ENCODE assay signal across 7 cellular contexts in genomic region chr20:53654521-53654920, GRCh38.
DNase-seq lines count a peak whose midpoint lies in the region; ATAC-seq, FAIRE-seq and TF ChIP-seq lines count a peak whose summit lies in the region.
"Not testable (repeated sequence)": the region's sequence is repeated elsewhere in the genome, so short reads cannot be mapped to it uniquely, and the experiment has no call there.

No MANE protein-coding gene starts in this region.

- not testable (repeated sequence) for H3K9me3 ChIP-seq in DOHH2 (ENCODE audit: control insufficient read depth, insufficient read depth, low read length); OCI-LY1 (ENCODE audit: low read length); K562 (replicated peaks; ENCODE audit: control insufficient read depth, insufficient read depth, low read depth, low read length); hepatocyte (ENCODE audit: low read depth); neutrophil; stomach

- 42% methylated on average over 8 of the region's 8 CpGs for WGBS in K562 (ENCODE audit: insufficient coverage, low coverage, missing lambda C conversion rate)
- 98% methylated on average over 8 of the region's 8 CpGs for WGBS in hepatocyte (ENCODE audit: low lambda C conversion rate, missing lambda C conversion rate)
- WGBS in stomach, 5 donors = 80 to 88% (median 83%) methylated on average over 8 of the region's 8 CpGs

- H3K4me3 ChIP-seq in DOHH2 (ENCODE audit: low read length) (peak overlapping the region; percentile 63), neutrophil (ENCODE audit: low read depth in 1 of 2, low read length in 1 of 2) (peak overlapping the region; percentile 41 to 45), stomach (peak overlapping the region in 1 of 4 donors; percentile 23)
- not testable (repeated sequence) for H3K4me3 ChIP-seq in OCI-LY1 (ENCODE audit: low read depth, low read length, poor library complexity, severe bottlenecking); K562; hepatocyte

- CTCF ChIA-PET in K562 (lab: Yijun Ruan, JAX; ENCODE audit: low intra/inter-chr PET ratio) = not testable (repeated sequence)

- not testable (repeated sequence) for FAIRE-seq in K562 (lab: Jason Lieb, UNC)

- H3K27ac ChIP-seq in DOHH2 (ENCODE audit: low read depth, low read length) (peak overlapping the region; percentile 90), OCI-LY1 (ENCODE audit: low read depth, low read length, poor library complexity, severe bottlenecking) (peak overlapping the region; percentile 94), VCaP (peak overlapping the region; percentile 39; the same call in 1 of the 2 replicates), hepatocyte (peak overlapping the region; percentile 70), neutrophil (peak overlapping the region; percentile 78), stomach (peak overlapping the region; percentile 54 to 86 (median 78))
- H3K27ac ChIP-seq in K562 (ENCODE audit: extremely low read depth, low read depth, low read length) = not testable (repeated sequence)

- H3K79me2 ChIP-seq in DOHH2 (ENCODE audit: control insufficient read depth, low read length); OCI-LY1 (ENCODE audit: insufficient read depth, low read length); K562 (ENCODE audit: control insufficient read depth, insufficient read depth, low read length); hepatocyte: not testable (repeated sequence)

- peak; percentile 6; the same call in 2 of the 3 replicates for ATAC-seq in K562

- not testable (repeated sequence) for TF ChIP-seq POLR2A in K562 (conservative IDR thresholded peaks at IDR 0.05); stomach (IDR thresholded peaks at IDR 0.05)

- not testable (repeated sequence) for DNase-seq in K562 (ENCODE audit: extremely low read depth in 1 of 4, low spot score in 3 of 4); hepatocyte (ENCODE audit: low spot score); stomach

- TF ChIP-seq EP300 in K562 (IDR thresholded peaks at IDR 0.05; ENCODE audit: low read length); stomach (IDR thresholded peaks at IDR 0.05): not testable (repeated sequence)

- H3K9me2 ChIP-seq in DOHH2 (replicated peaks; ENCODE audit: control insufficient read depth, low read length); OCI-LY1 (ENCODE audit: low read depth, low read length); hepatocyte (replicated peaks; ENCODE audit: insufficient read depth): not testable (repeated sequence)

- intact Hi-C loops in K562 (cut with micrococcal nuclease); stomach (cut with DNase I; ENCODE audit: low total_unique reads): not testable (repeated sequence)

- POLR2A ChIA-PET in K562 (lab: Yijun Ruan, JAX) = not testable (repeated sequence)

- peaks cover 53% of the 10 kb centered on the region for H3F3A ChIP-seq in DOHH2 (ENCODE audit: control insufficient read depth, insufficient read depth)
- not testable (repeated sequence) for H3F3A ChIP-seq in OCI-LY1 (ENCODE audit: insufficient read depth, low read length)

- not testable (repeated sequence) for H4K20me1 ChIP-seq in DOHH2 (ENCODE audit: control insufficient read depth, insufficient read depth, low read depth, low read length); OCI-LY1 (ENCODE audit: insufficient read depth, low read length); K562 (replicated peaks; ENCODE audit: control insufficient read depth, insufficient read depth, low read length); hepatocyte (ENCODE audit: insufficient read depth, poor library complexity, severe bottlenecking)

- H3K9me1 ChIP-seq in K562 (ENCODE audit: control insufficient read depth, insufficient read depth, low read length) = not testable (repeated sequence)

- H3K4me2 ChIP-seq in DOHH2 (ENCODE audit: low read length) (peak overlapping the region; percentile 96), OCI-LY1 (ENCODE audit: low read length) (peak overlapping the region; percentile 59; the same call in 1 of the 2 replicates), hepatocyte (peak overlapping the region; percentile 31)
- not testable (repeated sequence) for H3K4me2 ChIP-seq in K562 (ENCODE audit: insufficient read depth, low read length)

- not testable (repeated sequence) for H3K9ac ChIP-seq in OCI-LY1 (ENCODE audit: low read length)
- H3K9ac ChIP-seq in K562 (ENCODE audit: insufficient read depth in 1 of 2, low read depth in 2 of 2, low read length in 2 of 2) = peak overlapping the region in 1 of 2 experiments; percentile 51; a peak in 2 of 4 replicates

- BruUV-seq in K562 (replicated peaks; lab: Mats Ljungman, UMichigan) = TSS peak; percentile 55

- H3K4me1 ChIP-seq in DOHH2 (ENCODE audit: control insufficient read depth, low read length) (peaks cover 75% of the 10 kb centered on the region), OCI-LY1 (ENCODE audit: insufficient read depth, low read length, severe bottlenecking) (peaks cover 80% of the 10 kb centered on the region), K562 (replicated peaks in 1 of 2; ENCODE audit: control insufficient read depth in 2 of 2, insufficient read depth in 2 of 2, low read length in 2 of 2) (peaks cover 6 to 36% of the 10 kb centered on the region in 2 experiments; a peak in 4 of 5 replicates), hepatocyte (ENCODE audit: insufficient read depth) (peaks cover 34% of the 10 kb centered on the region), neutrophil (ENCODE audit: control insufficient read depth in 1 of 2, insufficient read depth in 1 of 2, low read depth in 1 of 2, low read length in 1 of 2) (peaks cover 52 to 64% of the 10 kb centered on the region in 2 experiments), stomach (peaks cover 29 to 54% (median 41%) of the 10 kb centered on the region in 4 donors)

- not testable (repeated sequence) for H3K36me3 ChIP-seq in DOHH2 (ENCODE audit: control insufficient read depth, low read length); OCI-LY1 (ENCODE audit: insufficient read depth, low read length); K562 (ENCODE audit: control insufficient read depth, insufficient read depth, low read length); hepatocyte (replicated peaks; ENCODE audit: insufficient read depth, low read depth); neutrophil; stomach

- TF ChIP-seq CTCF in DOHH2 (IDR thresholded peaks at IDR 0.05; ENCODE audit: low read depth, low read length, poor library complexity, severe bottlenecking); OCI-LY1 (IDR thresholded peaks at IDR 0.05; ENCODE audit: low read length); VCaP (conservative IDR thresholded peaks at IDR 0.05); K562 (IDR thresholded peaks at IDR 0.05 in 2 of 3, conservative IDR thresholded peaks at IDR 0.05 in 1 of 3; ENCODE audit: insufficient read depth in 2 of 3, low read depth in 1 of 3, low read length in 3 of 3); hepatocyte (IDR thresholded peaks at IDR 0.05; ENCODE audit: poor library complexity); neutrophil (IDR thresholded peaks at IDR 0.05); stomach (IDR thresholded peaks at IDR 0.05): not testable (repeated sequence)

- not testable (repeated sequence) for H2AFZ ChIP-seq in OCI-LY1 (ENCODE audit: low read length); hepatocyte
- peak overlapping the region; percentile 96 for H2AFZ ChIP-seq in K562 (ENCODE audit: low read depth, low read length)

- not testable (repeated sequence) for H3K27me3 ChIP-seq in DOHH2 (ENCODE audit: control insufficient read depth, low read length); OCI-LY1 (ENCODE audit: insufficient read depth, low read length); K562 (ENCODE audit: control insufficient read depth in 2 of 2, insufficient read depth in 2 of 2, low read length in 2 of 2); hepatocyte; neutrophil; stomach

- in situ Hi-C loops in K562 (cut with MboI) = not testable (repeated sequence)

- TF ChIP-seq RAD21 in K562 (CRISPR knock-in tag; conservative IDR thresholded peaks at IDR 0.05 in 1 of 2, IDR thresholded peaks at IDR 0.05 in 1 of 2) = not testable (repeated sequence)

TF ChIP-seq in K562, 482 proteins besides CTCF, POLR2A, EP300 and RAD21 (continues in another document):
- TF ChIP-seq TOE1 (IDR thresholded peaks at IDR 0.05; ENCODE audit: borderline replicate concordance) = 0 out of 2 replicates have a peak, but pooled peaks have one; percentile 16
- TF ChIP-seq TOE1 (CRISPR knock-in tag; IDR thresholded peaks at IDR 0.05; ENCODE audit: borderline replicate concordance, low read depth) = not testable (repeated sequence)
